In the genomic region with DNA sequence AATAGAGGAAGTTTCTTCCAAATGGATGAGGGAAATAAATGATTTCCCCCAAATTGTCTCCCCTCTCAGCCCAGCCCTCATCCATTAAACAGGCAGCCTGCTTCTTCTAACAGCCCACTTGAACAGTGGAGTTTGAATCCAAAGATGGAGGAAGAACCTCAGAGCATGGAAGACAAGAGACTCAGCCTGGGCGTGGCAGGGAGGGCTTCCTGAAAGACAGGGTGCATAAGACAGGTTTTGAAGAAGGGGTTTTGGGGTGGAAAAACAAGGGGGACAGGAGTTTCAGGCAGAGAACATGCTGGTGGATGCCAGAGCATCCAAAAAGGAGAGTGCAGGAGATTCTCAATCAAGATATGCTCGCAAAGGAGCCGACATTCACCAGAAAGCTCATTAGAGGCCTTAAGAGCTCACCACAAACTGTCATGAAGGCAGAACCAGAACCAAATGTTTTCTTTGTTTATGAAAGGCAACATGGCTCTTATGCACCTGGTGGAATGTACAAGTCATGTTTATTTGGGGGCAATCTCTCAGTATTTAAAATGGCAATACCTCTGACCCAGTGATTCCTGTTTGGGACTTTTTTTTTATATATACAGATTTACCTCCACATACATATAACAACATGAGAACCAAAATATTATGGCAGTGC, we compare ENCODE assay signal across 24 cellular contexts. TPM values are rescaled to one million over a fixed set of nuclear protein-coding genes. Genes with fewer than 3 reads are reported as not detected.
DNase-seq lines count a peak whose midpoint lies in the region; ATAC-seq and TF ChIP-seq lines count a peak whose summit lies in the region.
"Had no signal": no experiment of that assay in that cellular context is flagged by ENCODE, and none has a peak within 500 bp of the region (broad histone marks: within the 10 kb centered on the region; RNA-seq: fewer than 3 reads in every experiment).

No MANE protein-coding gene starts in this region.

- intact Hi-C loops in cardiac septum (cut with DNase I) (no loop called here), right cardiac atrium (cut with DNase I) (no loop called here)

- H3K4me1 ChIP-seq in right cardiac atrium (ENCODE audit: control insufficient read depth, insufficient read depth, low read length): no peaks in the 10 kb centered on the region

- H3K4me1 Mint-ChIP-seq in type B pancreatic cell (ENCODE audit: unreplicated experiment): peaks cover 17% of the 10 kb centered on the region

- ATAC-seq in right cardiac atrium (no peak), HG03196 (IDR thresholded peaks at IDR 0.05; ENCODE audit: unreplicated experiment) (no peak)
- ATAC-seq: HCT116, HepG2, left cardiac atrium, T-helper 17 cell, WTC11 had no signal

- H3K9me3 ChIP-seq in right cardiac atrium (ENCODE audit: control insufficient read depth, low read length): peaks cover 5% of the 10 kb centered on the region

- H3K27me3 Mint-ChIP-seq in type B pancreatic cell: peaks cover 10% of the 10 kb centered on the region

- 72% methylated on average over 3 of the region's 3 CpGs for WGBS in right cardiac atrium

- H3K4me3 ChIP-seq in right cardiac atrium (ENCODE audit: low read length): no peak overlapping the region
- H3K4me3 ChIP-seq: ovary, smooth muscle cell, thoracic aorta had no signal

- no peak for TF ChIP-seq CTCF in type B pancreatic cell (conservative IDR thresholded peaks at IDR 0.05)

- DNase-seq in cardiac septum (ENCODE audit: low spot score) (peak; percentile 63), right cardiac atrium (no peak), RPMI7951 (ENCODE audit: low read depth) (peak; percentile 8), fibroblast of peridontal ligament (ENCODE audit: extremely low read depth) (peak; percentile 47), type B pancreatic cell (ENCODE audit: extremely low spot score, unreplicated experiment) (peak; percentile 4), SKM-1 (lab: John Stamatoyannopoulos, UW; ENCODE audit: unreplicated experiment) (no peak), ACHN (no peak)
- DNase-seq: activated CD8-positive, alpha-beta memory T cell treated with anti-CD3 and anti-CD28 coated beads for 24 hours; AML-193; Calu3; left cardiac atrium; MV-4-11; NK-92 treated with Interleukin-12 subunit alpha and Interleukin-12 subunit beta, amount 100 ng/mL, for 24 hours; ovary; Right ventricle myocardium superior; T-helper 17 cell had no signal

- in situ Hi-C loops in ACHN (cut with HindIII; ENCODE audit: low pct_ligation_motif_present, low pct_unique_long_range_greater_than_20kb, low sequenced_read_pairs): no loop called here

- no peak overlapping the region for H3K4me3 Mint-ChIP-seq in type B pancreatic cell
- H3K4me3 Mint-ChIP-seq: T-helper 17 cell, WTC11 had no signal

- no peak overlapping the region for H3K27ac ChIP-seq in right cardiac atrium (ENCODE audit: low read length)
- H3K27ac ChIP-seq: ovary, thoracic aorta had no signal

- H3K27ac Mint-ChIP-seq in type B pancreatic cell: no peak overlapping the region
- H3K27ac Mint-ChIP-seq: activated T-helper 2 cell treated with anti-CD3 and anti-CD28 coated beads, Interferon-gamma antibody, Interleukin-2, Interleukin-4, amounts not matched to agents 10 μg/mL and 5 μg/mL and 100 μg/mL, durations not matched to agents 14 hours and 24 hours and 36 hours; T-helper 17 cell; WTC11 had no signal

- H3K27me3 ChIP-seq in right cardiac atrium (ENCODE audit: control insufficient read depth, insufficient read depth): no peaks in the 10 kb centered on the region
- H3K27me3 ChIP-seq: ovary had no signal

- H3K9me3 Mint-ChIP-seq in type B pancreatic cell: no peaks in the 10 kb centered on the region
- H3K9me3 Mint-ChIP-seq: activated T-helper 2 cell treated with anti-CD3 and anti-CD28 coated beads, Interferon-gamma antibody, Interleukin-2, Interleukin-4, amounts not matched to agents 10 μg/mL and 5 μg/mL and 100 μg/mL, durations not matched to agents 14 hours and 24 hours and 36 hours had no signal

- no peaks in the 10 kb centered on the region for H3K36me3 Mint-ChIP-seq in type B pancreatic cell

RNA-seq across cellular contexts. Expression of a gene that starts 26.5 kb away (rescaled TPM):
- not detected for total RNA-seq in cardiac septum
- 1 to 10 TPM in 3 of 4 donors, under 1 TPM in 1; 0.29 to 4.6 (median 1.3) TPM for total RNA-seq in right cardiac atrium
- 2.2 TPM for polyA plus RNA-seq in right cardiac atrium
- total RNA-seq in RPMI7951 (2014; rRNA removed; shearing (Covaris generic)): not detected in 2 replicates
- 0.34 and 0.59 TPM in 2 replicates for total RNA-seq in type B pancreatic cell (ENCODE audit: low replicate concordance)
- total RNA-seq: activated T-helper 2 cell treated with anti-CD3 and anti-CD28 coated beads, Interferon-gamma antibody, Interleukin-2, Interleukin-4, amounts not matched to agents 10 μg/mL and 5 μg/mL and 100 μg/mL, durations not matched to agents 14 hours and 24 hours and 36 hours; Calu3; smooth muscle cell; T-helper 17 cell; thoracic aorta had no signal

RNA-seq across cellular contexts. Expression of a gene that starts 40.9 kb away (rescaled TPM):
- total RNA-seq in cardiac septum (not detected), right cardiac atrium (not detected), type B pancreatic cell (ENCODE audit: low replicate concordance) (not detected in 2 replicates)
- not detected for polyA plus RNA-seq in right cardiac atrium
- total RNA-seq in RPMI7951 (2014; rRNA removed; shearing (Covaris generic)): not detected in 2 replicates
- total RNA-seq: activated T-helper 2 cell treated with anti-CD3 and anti-CD28 coated beads, Interferon-gamma antibody, Interleukin-2, Interleukin-4, amounts not matched to agents 10 μg/mL and 5 μg/mL and 100 μg/mL, durations not matched to agents 14 hours and 24 hours and 36 hours; Calu3; HepG2; left cardiac atrium; mucosa of gallbladder; ovary; Right ventricle myocardium superior; smooth muscle cell; T-helper 17 cell; thoracic aorta; WTC11 had no signal
- polyA plus RNA-seq: HepG2, ovary, smooth muscle cell had no signal

RNA-seq across cellular contexts. Expression of a gene that starts 55.9 kb away (rescaled TPM):
- total RNA-seq in cardiac septum: not detected
- not detected for total RNA-seq in right cardiac atrium
- not detected for polyA plus RNA-seq in right cardiac atrium
- total RNA-seq in RPMI7951 (2014; rRNA removed; shearing (Covaris generic)): not detected in 2 replicates
- total RNA-seq in type B pancreatic cell (ENCODE audit: low replicate concordance): not detected in 2 replicates
- total RNA-seq: activated T-helper 2 cell treated with anti-CD3 and anti-CD28 coated beads, Interferon-gamma antibody, Interleukin-2, Interleukin-4, amounts not matched to agents 10 μg/mL and 5 μg/mL and 100 μg/mL, durations not matched to agents 14 hours and 24 hours and 36 hours; Calu3; HepG2; left cardiac atrium; mucosa of gallbladder; ovary; Right ventricle myocardium superior; smooth muscle cell; T-helper 17 cell; thoracic aorta had no signal
- polyA plus RNA-seq: HepG2, ovary, smooth muscle cell had no signal

Comparison
In these comparisons a context has a peak if more than half of its experiments do, and no peak if none do; other contexts are left out.
1. DNase-seq: peak in cardiac septum (single experiment), RPMI7951 (single experiment), fibroblast of peridontal ligament (single experiment) and type B pancreatic cell (single experiment); none in right cardiac atrium (0 of 3), SKM-1 (single experiment) and ACHN (single experiment).